ENCODE assay signal across 8 cellular contexts in the genomic region with DNA sequence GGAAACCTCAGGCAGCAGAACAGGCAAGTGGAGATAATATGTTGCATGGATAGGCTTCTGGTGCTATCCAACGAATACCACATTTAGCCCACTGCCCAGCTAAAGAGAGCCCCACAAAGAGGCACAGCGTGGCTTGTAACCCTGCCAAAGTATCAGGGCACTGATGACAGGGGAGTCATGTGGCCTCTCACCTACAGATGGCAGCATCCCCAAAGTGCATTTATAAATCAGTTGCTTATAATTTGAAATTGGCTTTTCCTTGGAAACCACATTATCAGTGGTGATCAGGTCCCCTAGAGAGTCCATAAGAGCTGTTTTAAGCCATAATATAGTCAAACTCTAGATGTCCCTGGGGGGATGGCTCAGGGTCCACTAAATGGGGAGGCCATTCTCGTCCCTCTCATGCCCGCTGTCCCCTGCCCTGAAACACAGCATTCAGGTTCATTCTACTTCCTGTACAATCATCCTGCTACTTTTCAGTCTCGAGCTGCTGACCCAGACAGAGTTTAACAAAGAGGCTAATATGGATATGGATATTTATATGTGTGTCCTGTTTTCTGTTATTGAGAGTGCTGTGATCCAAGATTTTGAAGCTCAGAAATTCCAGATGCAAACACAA. TPM values are rescaled to one million over a fixed set of nuclear protein-coding genes. Genes with fewer than 3 reads are reported as not detected.
DNase-seq lines count a peak whose midpoint lies in the region; ATAC-seq and TF ChIP-seq lines count a peak whose summit lies in the region.

No MANE protein-coding gene starts in this region.

- H3K4ac ChIP-seq in mesendoderm (ENCODE audit: low read depth, low read length): no peak overlapping the region

- H3K4me1 ChIP-seq in KMS-11 (ENCODE audit: low read depth, poor library complexity, severe bottlenecking) (no peaks in the 10 kb centered on the region), mesendoderm (ENCODE audit: control insufficient read depth, low read depth, low read length) (peaks cover 5% of the 10 kb centered on the region), aorta (ENCODE audit: control insufficient read depth in 1 of 2, insufficient read depth in 2 of 2, low read length in 2 of 2) (no peaks in the 10 kb centered on the region)
- no peaks in the 10 kb centered on the region for H3K4me1 ChIP-seq in effector memory CD4-positive, alpha-beta T cell (ENCODE audit: control insufficient read depth, insufficient read depth, low read length, poor library complexity, severe bottlenecking)
- no peaks in the 10 kb centered on the region for H3K4me1 ChIP-seq in CD8-positive, alpha-beta memory T cell (ENCODE audit: insufficient read depth, low read length)

- no peaks in the 10 kb centered on the region for H3K4me1 Mint-ChIP-seq in CD8-positive, alpha-beta memory T cell

- ATAC-seq in aorta (ENCODE audit: low FRiP score): no peak

- H3K27me3 Mint-ChIP-seq in CD8-positive, alpha-beta memory T cell: peaks cover 9 to 23% of the 10 kb centered on the region in 2 donors

- H2BK15ac ChIP-seq in mesendoderm (replicated peaks; ENCODE audit: low read depth): no peak overlapping the region

- H3K79me1 ChIP-seq in mesendoderm (ENCODE audit: low read length): no peaks in the 10 kb centered on the region

- H3K4me2 ChIP-seq in KMS-11 (no peak overlapping the region), mesendoderm (ENCODE audit: low read length) (no peak overlapping the region)

- H3K79me2 ChIP-seq in KMS-11 (ENCODE audit: insufficient read depth, low read depth): no peaks in the 10 kb centered on the region
- no peaks in the 10 kb centered on the region for H3K79me2 ChIP-seq in mesendoderm (ENCODE audit: control insufficient read depth, insufficient read depth, low read length)

- intact Hi-C loops in aorta (cut with DNase I): no loop called here

- H3K27ac ChIP-seq in KMS-11: no peak overlapping the region
- H3K27ac ChIP-seq in mesendoderm (ENCODE audit: low read depth, low read length): no peak overlapping the region
- no peak overlapping the region for H3K27ac ChIP-seq in aorta (ENCODE audit: low read depth in 1 of 2, low read length in 2 of 2)
- no peak overlapping the region for H3K27ac ChIP-seq in effector memory CD4-positive, alpha-beta T cell (ENCODE audit: insufficient read depth, low read length, poor library complexity, severe bottlenecking)
- no peak overlapping the region for H3K27ac ChIP-seq in CD8-positive, alpha-beta memory T cell (ENCODE audit: low read depth, low read length)

- no peak overlapping the region for H2AK5ac ChIP-seq in mesendoderm (ENCODE audit: low read length)

- WGBS in mesendoderm (ENCODE audit: extremely low coverage, insufficient coverage, low lambda C conversion rate): no CpG with 5 or more reads among the region's 5 CpGs
- 59 to 81% methylated on average over 5 of the region's 5 CpGs for WGBS in aorta, 2 donors

- no peaks in the 10 kb centered on the region for H4K20me1 ChIP-seq in KMS-11 (ENCODE audit: insufficient read depth)

- H2BK120ac ChIP-seq in mesendoderm (ENCODE audit: low read depth, low read length): no peak overlapping the region

- no peak overlapping the region for H3K27ac Mint-ChIP-seq in CD8-positive, alpha-beta memory T cell

- no peaks in the 10 kb centered on the region for H3K36me3 Mint-ChIP-seq in CD8-positive, alpha-beta memory T cell

- in situ Hi-C loops in astrocyte of the cerebellum (cut with HindIII; ENCODE audit: low sequenced_read_pairs): no loop called here

- DNase-seq in GM10266 (ENCODE audit: extremely low spot score): peak; percentile 3
- DNase-seq in astrocyte of the cerebellum (ENCODE audit: low read depth): no peak
- DNase-seq in mesendoderm: peak; percentile 16
- no peak for DNase-seq in aorta
- DNase-seq in effector memory CD4-positive, alpha-beta T cell: no peak
- DNase-seq in CD8-positive, alpha-beta memory T cell: no peak
- no peak for DNase-seq in NCI-H2107 (lab: John Stamatoyannopoulos, UW)

- no peak overlapping the region for H4K8ac ChIP-seq in mesendoderm (ENCODE audit: low read depth, low read length)

- no peak overlapping the region for H3K4me3 Mint-ChIP-seq in CD8-positive, alpha-beta memory T cell

- H4K5ac ChIP-seq in mesendoderm (ENCODE audit: low read length): no peak overlapping the region

- CTCF ChIA-PET in CD8-positive, alpha-beta memory T cell (lab: Charles Lee): no interaction called here

- POLR2A ChIA-PET in CD8-positive, alpha-beta memory T cell (lab: Charles Lee): no interaction called here

- no peak overlapping the region for H3K23ac ChIP-seq in mesendoderm (ENCODE audit: low read length)

- H3K18ac ChIP-seq in mesendoderm (ENCODE audit: low read length): no peak overlapping the region

- H3K9ac ChIP-seq in KMS-11: no peak overlapping the region
- H3K9ac ChIP-seq in mesendoderm (ENCODE audit: low read length): no peak overlapping the region

- no peaks in the 10 kb centered on the region for H3K9me3 Mint-ChIP-seq in CD8-positive, alpha-beta memory T cell

- no peaks in the 10 kb centered on the region for H3K27me3 ChIP-seq in KMS-11 (ENCODE audit: insufficient read depth, low read depth)
- H3K27me3 ChIP-seq in mesendoderm (ENCODE audit: insufficient read depth, low read length, poor library complexity): no peaks in the 10 kb centered on the region
- H3K27me3 ChIP-seq in aorta (ENCODE audit: control insufficient read depth in 1 of 2, insufficient read depth in 2 of 2, low read length in 1 of 2): no peaks in the 10 kb centered on the region
- no peaks in the 10 kb centered on the region for H3K27me3 ChIP-seq in effector memory CD4-positive, alpha-beta T cell (replicated peaks; ENCODE audit: control insufficient read depth, insufficient read depth, low read length, poor library complexity, severe bottlenecking)
- H3K27me3 ChIP-seq in CD8-positive, alpha-beta memory T cell (ENCODE audit: insufficient read depth, low read length, poor library complexity, severe bottlenecking): no peaks in the 10 kb centered on the region

- no peak overlapping the region; the same call in 1 of the 2 replicates for H2AFZ ChIP-seq in KMS-11 (ENCODE audit: low read depth)

- H3K9me3 ChIP-seq in aorta (ENCODE audit: control insufficient read depth, low read length): no peaks in the 10 kb centered on the region
- H3K9me3 ChIP-seq in effector memory CD4-positive, alpha-beta T cell (ENCODE audit: control insufficient read depth, low read length): no peaks in the 10 kb centered on the region
- H3K9me3 ChIP-seq in CD8-positive, alpha-beta memory T cell (ENCODE audit: low read length): no peaks in the 10 kb centered on the region

- H3K4me3 ChIP-seq in KMS-11 (IDR thresholded peaks at IDR 0.05; ENCODE audit: insufficient read depth, low read depth, low read length) (no peak overlapping the region), astrocyte of the cerebellum (ENCODE audit: low read depth, low read length) (no peak overlapping the region), mesendoderm (ENCODE audit: low read length) (no peak overlapping the region), aorta (ENCODE audit: low read length in 2 of 2) (no peak overlapping the region)
- no peak overlapping the region for H3K4me3 ChIP-seq in effector memory CD4-positive, alpha-beta T cell (ENCODE audit: insufficient read depth, low read depth, low read length, poor library complexity, severe bottlenecking)
- H3K4me3 ChIP-seq in CD8-positive, alpha-beta memory T cell (ENCODE audit: low read length): no peak overlapping the region

- H3K56ac ChIP-seq in mesendoderm (ENCODE audit: low read length): no peak overlapping the region

- no peaks in the 10 kb centered on the region for H3K36me3 ChIP-seq in KMS-11 (ENCODE audit: insufficient read depth)
- H3K36me3 ChIP-seq in mesendoderm (ENCODE audit: control insufficient read depth, insufficient read depth, low read length): no peaks in the 10 kb centered on the region
- H3K36me3 ChIP-seq in aorta (ENCODE audit: control insufficient read depth in 1 of 2, insufficient read depth in 2 of 2, low read length in 1 of 2): no peaks in the 10 kb centered on the region
- no peaks in the 10 kb centered on the region for H3K36me3 ChIP-seq in effector memory CD4-positive, alpha-beta T cell (ENCODE audit: control insufficient read depth, insufficient read depth, low read length)
- no peaks in the 10 kb centered on the region for H3K36me3 ChIP-seq in CD8-positive, alpha-beta memory T cell (ENCODE audit: insufficient read depth, low read length)

- TF ChIP-seq CTCF in GM10266 (IDR thresholded peaks at IDR 0.05; ENCODE audit: control insufficient read depth, insufficient read depth, low read depth, missing control alignments): peak; percentile 29
- peak; percentile 64 for TF ChIP-seq CTCF in KMS-11 (conservative IDR thresholded peaks at IDR 0.05; ENCODE audit: low read depth, low read length)
- TF ChIP-seq CTCF in astrocyte of the cerebellum (IDR thresholded peaks at IDR 0.05; ENCODE audit: low read depth, low read length, missing control alignments): peak; percentile 48

- H2BK5ac ChIP-seq in mesendoderm (ENCODE audit: low read length): no peak overlapping the region

RNA-seq across cellular contexts. Expression of a gene that starts 28.6 kb away (rescaled TPM):
- polyA plus RNA-seq in mesendoderm (2013, experiment 1 of 2): 4.9 TPM
- polyA plus RNA-seq in mesendoderm (2013, experiment 2 of 2): 4.8 TPM
- total RNA-seq in aorta: 100 to 1,000 TPM in 1 of 2 donors, 10 to 100 TPM in 1; 74.8 to 110 TPM
- polyA plus RNA-seq in aorta: 10 to 100 TPM; 14.1 to 39.8 TPM
- total RNA-seq in CD8-positive, alpha-beta memory T cell: not detected
- polyA plus RNA-seq in CD8-positive, alpha-beta memory T cell: 0.18 TPM

Comparison
In these comparisons a context has a peak if more than half of its experiments do, and no peak if none do; other contexts are left out.
1. DNase-seq: peak in GM10266 (single experiment) and mesendoderm (single experiment); none in astrocyte of the cerebellum (single experiment), aorta (0 of 2), effector memory CD4-positive, alpha-beta T cell (0 of 3), CD8-positive, alpha-beta memory T cell (0 of 5) and NCI-H2107 (single experiment).
2. RNA of a gene that starts 28.6 kb away (total RNA-seq): 74.8 to 110 TPM in aorta; not detected in CD8-positive, alpha-beta memory T cell; every median in the first group is over 10 times any median in the second.
3. Peak in every context shown above with its lines, with median percentiles within 50 percentile points of each other: CTCF ChIP-seq.